ENCODE assay signal across 1 cellular context in genomic region chr1:37922767-37923550, GRCh38.
TF ChIP-seq lines count a peak whose summit lies in the region.

No MANE protein-coding gene starts in this region.

TF ChIP-seq in K562, 482 proteins besides CTCF, POLR2A, EP300 and RAD21 (continued from another document and continues in another):
- TF ChIP-seq THAP12 (CRISPR knock-in tag; IDR thresholded peaks at IDR 0.05) (no peak), SRF (CRISPR knock-in tag; IDR thresholded peaks at IDR 0.05) (0 out of 4 replicates have a peak, but pooled peaks of 1 of the 2 experiments have one; percentile 44), ZNF639 (CRISPR knock-in tag; conservative IDR thresholded peaks at IDR 0.05 in 1 of 2, IDR thresholded peaks at IDR 0.05 in 1 of 2) (peak in 1 of 2 experiments; percentile 65; a peak in 2 of 4 replicates), NR4A1 (CRISPR knock-in tag; IDR thresholded peaks at IDR 0.05) (no peak), NR4A1 (tag; IDR thresholded peaks at IDR 0.05) (no peak), HNRNPK (IDR thresholded peaks at IDR 0.05; ENCODE audit: low read depth, low read length, poor library complexity, severe bottlenecking) (no peak), ZNF143 (CRISPR knock-in tag; IDR thresholded peaks at IDR 0.05) (no peak), ZNF274 (IDR thresholded peaks at IDR 0.05; ENCODE audit: borderline replicate concordance, low read depth, low read length) (no peak), ZBTB2 (IDR thresholded peaks at IDR 0.05) (peak; percentile 78; the same call in 1 of the 2 replicates), CREM (IDR thresholded peaks at IDR 0.05; ENCODE audit: low read depth) (peak; percentile 55; the same call in 1 of the 2 replicates), CC2D1A (IDR thresholded peaks at IDR 0.05) (peak; percentile 74; the same call in 1 of the 2 replicates), ZNF436 (CRISPR knock-in tag; IDR thresholded peaks at IDR 0.05) (no peak), ZNF165 (CRISPR knock-in tag; IDR thresholded peaks at IDR 0.05; ENCODE audit: borderline replicate concordance) (no peak), ARID2 (IDR thresholded peaks at IDR 0.05) (no peak), FOXA3 (CRISPR knock-in tag; conservative IDR thresholded peaks at IDR 0.05 in 1 of 2, IDR thresholded peaks at IDR 0.05 in 1 of 2) (no peak), RFX1 (IDR thresholded peaks at IDR 0.05) (no peak), PHF20 (IDR thresholded peaks at IDR 0.05; ENCODE audit: partially characterized antibody) (no peak), CBX1 (IDR thresholded peaks at IDR 0.05; ENCODE audit: low read depth) (no peak), SMARCB1 (IDR thresholded peaks at IDR 0.05; ENCODE audit: insufficient read length, low read depth) (peak; percentile 10), NR2C2 (CRISPR knock-in tag; IDR thresholded peaks at IDR 0.05) (no peak), NR2C2 (tag; IDR thresholded peaks at IDR 0.05) (no peak), MECOM (CRISPR knock-in tag; IDR thresholded peaks at IDR 0.05) (0 out of 2 replicates have a peak, but pooled peaks have one; percentile 16), TSHZ1 (CRISPR knock-in tag; IDR thresholded peaks at IDR 0.05) (no peak), AFF4 (CRISPR knock-in tag; IDR thresholded peaks at IDR 0.05) (no peak), RNF2 (IDR thresholded peaks at IDR 0.05) (0 out of 2 replicates have a peak, but pooled peaks have one; percentile 48), BACH1 (tag; IDR thresholded peaks at IDR 0.05) (no peak), RUNX1 (IDR thresholded peaks at IDR 0.05; ENCODE audit: low read depth) (no peak), TAF1 (IDR thresholded peaks at IDR 0.05; ENCODE audit: control insufficient read depth, extremely low read depth, insufficient read depth, low read length, severe bottlenecking) (peak; percentile 37), CREB1 (IDR thresholded peaks at IDR 0.05) (0 out of 2 replicates have a peak, but pooled peaks have one; percentile 14), CREB1 (CRISPR knock-in tag; IDR thresholded peaks at IDR 0.05) (no peak), TRIM25 (IDR thresholded peaks at IDR 0.05; ENCODE audit: borderline replicate concordance) (no peak), MTA3 (IDR thresholded peaks at IDR 0.05; ENCODE audit: borderline replicate concordance) (peak; percentile 88; the same call in 1 of the 2 replicates), ZNF253 (CRISPR knock-in tag; conservative IDR thresholded peaks at IDR 0.05) (no peak), FOXJ2 (tag; IDR thresholded peaks at IDR 0.05) (no peak), TAF9B (IDR thresholded peaks at IDR 0.05; ENCODE audit: partially characterized antibody) (no peak), E2F3 (CRISPR knock-in tag; IDR thresholded peaks at IDR 0.05) (no peak; the same call in 1 of the 2 replicates), ZFPM2 (CRISPR knock-in tag; IDR thresholded peaks at IDR 0.05) (no peak)
- TF ChIP-seq, protein P1, sequence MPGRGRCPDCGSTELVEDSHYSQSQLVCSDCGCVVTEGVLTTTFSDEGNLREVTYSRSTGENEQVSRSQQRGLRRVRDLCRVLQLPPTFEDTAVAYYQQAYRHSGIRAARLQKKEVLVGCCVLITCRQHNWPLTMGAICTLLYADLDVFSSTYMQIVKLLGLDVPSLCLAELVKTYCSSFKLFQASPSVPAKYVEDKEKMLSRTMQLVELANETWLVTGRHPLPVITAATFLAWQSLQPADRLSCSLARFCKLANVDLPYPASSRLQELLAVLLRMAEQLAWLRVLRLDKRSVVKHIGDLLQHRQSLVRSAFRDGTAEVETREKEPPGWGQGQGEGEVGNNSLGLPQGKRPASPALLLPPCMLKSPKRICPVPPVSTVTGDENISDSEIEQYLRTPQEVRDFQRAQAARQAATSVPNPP (IDR thresholded peaks at IDR 0.05; ENCODE audit: borderline replicate concordance, insufficient read depth, insufficient read length): no peak
- TF ChIP-seq, protein P2, sequence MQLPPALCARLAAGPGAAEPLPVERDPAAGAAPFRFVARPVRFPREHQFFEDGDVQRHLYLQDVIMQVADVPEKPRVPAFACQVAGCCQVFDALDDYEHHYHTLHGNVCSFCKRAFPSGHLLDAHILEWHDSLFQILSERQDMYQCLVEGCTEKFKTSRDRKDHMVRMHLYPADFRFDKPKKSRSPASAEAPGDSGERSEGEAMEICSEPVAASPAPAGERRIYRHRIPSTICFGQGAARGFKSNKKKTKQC (CRISPR knock-in tag; IDR thresholded peaks at IDR 0.05): no peak
- TF ChIP-seq, protein P3, sequence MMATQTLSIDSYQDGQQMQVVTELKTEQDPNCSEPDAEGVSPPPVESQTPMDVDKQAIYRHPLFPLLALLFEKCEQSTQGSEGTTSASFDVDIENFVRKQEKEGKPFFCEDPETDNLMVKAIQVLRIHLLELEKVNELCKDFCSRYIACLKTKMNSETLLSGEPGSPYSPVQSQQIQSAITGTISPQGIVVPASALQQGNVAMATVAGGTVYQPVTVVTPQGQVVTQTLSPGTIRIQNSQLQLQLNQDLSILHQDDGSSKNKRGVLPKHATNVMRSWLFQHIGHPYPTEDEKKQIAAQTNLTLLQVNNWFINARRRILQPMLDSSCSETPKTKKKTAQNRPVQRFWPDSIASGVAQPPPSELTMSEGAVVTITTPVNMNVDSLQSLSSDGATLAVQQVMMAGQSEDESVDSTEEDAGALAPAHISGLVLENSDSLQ (IDR thresholded peaks at IDR 0.05): peak; percentile 66
- TF ChIP-seq, protein P4, sequence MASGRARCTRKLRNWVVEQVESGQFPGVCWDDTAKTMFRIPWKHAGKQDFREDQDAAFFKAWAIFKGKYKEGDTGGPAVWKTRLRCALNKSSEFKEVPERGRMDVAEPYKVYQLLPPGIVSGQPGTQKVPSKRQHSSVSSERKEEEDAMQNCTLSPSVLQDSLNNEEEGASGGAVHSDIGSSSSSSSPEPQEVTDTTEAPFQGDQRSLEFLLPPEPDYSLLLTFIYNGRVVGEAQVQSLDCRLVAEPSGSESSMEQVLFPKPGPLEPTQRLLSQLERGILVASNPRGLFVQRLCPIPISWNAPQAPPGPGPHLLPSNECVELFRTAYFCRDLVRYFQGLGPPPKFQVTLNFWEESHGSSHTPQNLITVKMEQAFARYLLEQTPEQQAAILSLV (tag; IDR thresholded peaks at IDR 0.05): no peak
- TF ChIP-seq, protein P5, sequence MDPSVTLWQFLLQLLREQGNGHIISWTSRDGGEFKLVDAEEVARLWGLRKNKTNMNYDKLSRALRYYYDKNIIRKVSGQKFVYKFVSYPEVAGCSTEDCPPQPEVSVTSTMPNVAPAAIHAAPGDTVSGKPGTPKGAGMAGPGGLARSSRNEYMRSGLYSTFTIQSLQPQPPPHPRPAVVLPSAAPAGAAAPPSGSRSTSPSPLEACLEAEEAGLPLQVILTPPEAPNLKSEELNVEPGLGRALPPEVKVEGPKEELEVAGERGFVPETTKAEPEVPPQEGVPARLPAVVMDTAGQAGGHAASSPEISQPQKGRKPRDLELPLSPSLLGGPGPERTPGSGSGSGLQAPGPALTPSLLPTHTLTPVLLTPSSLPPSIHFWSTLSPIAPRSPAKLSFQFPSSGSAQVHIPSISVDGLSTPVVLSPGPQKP (CRISPR knock-in tag; IDR thresholded peaks at IDR 0.05): no peak
- TF ChIP-seq, protein P6, sequence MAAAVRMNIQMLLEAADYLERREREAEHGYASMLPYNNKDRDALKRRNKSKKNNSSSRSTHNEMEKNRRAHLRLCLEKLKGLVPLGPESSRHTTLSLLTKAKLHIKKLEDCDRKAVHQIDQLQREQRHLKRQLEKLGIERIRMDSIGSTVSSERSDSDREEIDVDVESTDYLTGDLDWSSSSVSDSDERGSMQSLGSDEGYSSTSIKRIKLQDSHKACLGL (CRISPR knock-in tag; IDR thresholded peaks at IDR 0.05; ENCODE audit: borderline replicate concordance, poor library complexity, severe bottlenecking): no peak
